In the genomic region with DNA sequence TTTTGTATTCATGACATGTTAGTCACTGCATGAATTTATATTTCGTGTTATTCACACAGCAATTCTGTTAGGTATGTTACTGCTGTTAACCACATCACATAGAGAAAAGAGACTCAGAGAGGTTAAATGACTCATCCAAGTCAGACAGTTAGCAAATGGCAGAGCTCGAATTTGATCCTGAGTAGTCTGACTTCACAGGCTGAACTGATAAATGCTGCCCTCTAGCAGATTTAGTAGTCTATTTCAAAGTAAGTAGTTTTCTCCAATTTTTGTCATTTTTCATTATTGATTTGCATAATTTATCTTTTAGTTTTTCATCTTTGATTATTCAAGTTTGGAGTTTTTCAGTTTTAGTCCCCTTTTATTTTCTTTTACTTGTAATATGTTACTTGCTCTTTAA, we compare ENCODE assay signal across 8 cellular contexts. TPM values are rescaled to one million over a fixed set of nuclear protein-coding genes. Genes with fewer than 3 reads are reported as not detected.
DNase-seq lines count a peak whose midpoint lies in the region; ATAC-seq and TF ChIP-seq lines count a peak whose summit lies in the region.

No MANE protein-coding gene starts in this region.

- no peak overlapping the region for H3K4me3 ChIP-seq in liver (ENCODE audit: low read depth in 1 of 3, low read length in 3 of 3)

- WGBS in liver: 60% methylated on average over 2 of the region's 2 CpGs

- no peak overlapping the region for H3K27ac ChIP-seq in liver (ENCODE audit: low read depth in 1 of 2, low read length in 2 of 2)

- H3K4me1 ChIP-seq in liver (ENCODE audit: control insufficient read depth in 4 of 4, insufficient read depth in 4 of 4, low read length in 3 of 4): peaks cover 0 to 2% (median 0%) of the 10 kb centered on the region in 4 donors

- no peak for TF ChIP-seq CTCF in liver (IDR thresholded peaks at IDR 0.05; ENCODE audit: low read depth, low read length, missing input control)

- H3K27me3 Mint-ChIP-seq in activated naive CD8-positive, alpha-beta T cell treated with anti-CD3 and anti-CD28 coated beads, Interleukin-2, amount 10 ng/mL, durations not matched to agents 7 days and 5 days: no peaks in the 10 kb centered on the region

- H3K4me1 Mint-ChIP-seq in activated naive CD8-positive, alpha-beta T cell treated with anti-CD3 and anti-CD28 coated beads, Interleukin-2, amount 10 ng/mL, durations not matched to agents 7 days and 5 days: peaks cover 5% of the 10 kb centered on the region

- TF ChIP-seq RAD21 in liver (IDR thresholded peaks at IDR 0.05): peak; percentile 36 to 51

- no peaks in the 10 kb centered on the region for H3K9me3 Mint-ChIP-seq in activated naive CD8-positive, alpha-beta T cell treated with anti-CD3 and anti-CD28 coated beads, Interleukin-2, amount 10 ng/mL, durations not matched to agents 7 days and 5 days

- POLR2A ChIA-PET in activated naive CD8-positive, alpha-beta T cell treated with anti-CD3 and anti-CD28 coated beads, Interleukin-2, amount 10 ng/mL, durations not matched to agents 7 days and 5 days (lab: Charles Lee): interaction anchor here (1.0 kb wide), 1 partner anchor 48 kb away, joined by 3 read pairs; no protein-coding TSS in a partner anchor

- H3K27ac Mint-ChIP-seq in activated naive CD8-positive, alpha-beta T cell treated with anti-CD3 and anti-CD28 coated beads, Interleukin-2, amount 10 ng/mL, durations not matched to agents 7 days and 5 days: no peak overlapping the region

- H3K4me3 Mint-ChIP-seq in activated naive CD8-positive, alpha-beta T cell treated with anti-CD3 and anti-CD28 coated beads, Interleukin-2, amount 10 ng/mL, durations not matched to agents 7 days and 5 days: no peak overlapping the region

- H3K36me3 ChIP-seq in liver (ENCODE audit: control insufficient read depth in 4 of 4, insufficient read depth in 3 of 4, low read depth in 1 of 4, low read length in 3 of 4): no peaks in the 10 kb centered on the region

- no peaks in the 10 kb centered on the region for H3K27me3 ChIP-seq in liver (ENCODE audit: control insufficient read depth in 4 of 4, insufficient read depth in 4 of 4, low read length in 3 of 4)

- H3K9me3 ChIP-seq in liver (ENCODE audit: control insufficient read depth in 4 of 4, low read length in 3 of 4): no peaks in the 10 kb centered on the region

- H3K36me3 Mint-ChIP-seq in activated naive CD8-positive, alpha-beta T cell treated with anti-CD3 and anti-CD28 coated beads, Interleukin-2, amount 10 ng/mL, durations not matched to agents 7 days and 5 days: peaks cover 5% of the 10 kb centered on the region

- DNase-seq in DMS 273 treated with DMSO at 0.1 percent for 48 hours (lab: John Stamatoyannopoulos, UW) (peak; percentile 8), NCI-H446 (lab: John Stamatoyannopoulos, UW) (peak; percentile 8 to 53), GOT3 (lab: John Stamatoyannopoulos, UW) (no peak), NCI-H2107 treated with DMSO at 0.1 percent for 48 hours (lab: John Stamatoyannopoulos, UW; ENCODE audit: unreplicated experiment) (no peak)
- no peak for DNase-seq in activated naive CD8-positive, alpha-beta T cell treated with anti-CD3 and anti-CD28 coated beads, Interleukin-2, amount 10 ng/mL, durations not matched to agents 7 days and 5 days

- ATAC-seq in GM18907 (IDR thresholded peaks at IDR 0.05; ENCODE audit: unreplicated experiment) (peak; percentile 97), HG03039 (IDR thresholded peaks at IDR 0.05; ENCODE audit: unreplicated experiment) (peak; percentile 99)
- ATAC-seq in activated naive CD8-positive, alpha-beta T cell treated with anti-CD3 and anti-CD28 coated beads, Interleukin-2, amount 10 ng/mL, durations not matched to agents 7 days and 5 days (ENCODE audit: low read depth): peak; percentile 100

- H3K9ac ChIP-seq in liver (ENCODE audit: low read depth in 1 of 2, low read length in 2 of 2): no peak overlapping the region

TF ChIP-seq in liver, 16 proteins besides CTCF, POLR2A, EP300 and RAD21:
- no peak for TF ChIP-seq HNF4G (IDR thresholded peaks at IDR 0.05)
- no peak for TF ChIP-seq SP1 (IDR thresholded peaks at IDR 0.05)
- peak; percentile 50 to 74 for TF ChIP-seq JUND (IDR thresholded peaks at IDR 0.05)
- TF ChIP-seq FOXA1 (IDR thresholded peaks at IDR 0.05): no peak
- TF ChIP-seq, protein P1, sequence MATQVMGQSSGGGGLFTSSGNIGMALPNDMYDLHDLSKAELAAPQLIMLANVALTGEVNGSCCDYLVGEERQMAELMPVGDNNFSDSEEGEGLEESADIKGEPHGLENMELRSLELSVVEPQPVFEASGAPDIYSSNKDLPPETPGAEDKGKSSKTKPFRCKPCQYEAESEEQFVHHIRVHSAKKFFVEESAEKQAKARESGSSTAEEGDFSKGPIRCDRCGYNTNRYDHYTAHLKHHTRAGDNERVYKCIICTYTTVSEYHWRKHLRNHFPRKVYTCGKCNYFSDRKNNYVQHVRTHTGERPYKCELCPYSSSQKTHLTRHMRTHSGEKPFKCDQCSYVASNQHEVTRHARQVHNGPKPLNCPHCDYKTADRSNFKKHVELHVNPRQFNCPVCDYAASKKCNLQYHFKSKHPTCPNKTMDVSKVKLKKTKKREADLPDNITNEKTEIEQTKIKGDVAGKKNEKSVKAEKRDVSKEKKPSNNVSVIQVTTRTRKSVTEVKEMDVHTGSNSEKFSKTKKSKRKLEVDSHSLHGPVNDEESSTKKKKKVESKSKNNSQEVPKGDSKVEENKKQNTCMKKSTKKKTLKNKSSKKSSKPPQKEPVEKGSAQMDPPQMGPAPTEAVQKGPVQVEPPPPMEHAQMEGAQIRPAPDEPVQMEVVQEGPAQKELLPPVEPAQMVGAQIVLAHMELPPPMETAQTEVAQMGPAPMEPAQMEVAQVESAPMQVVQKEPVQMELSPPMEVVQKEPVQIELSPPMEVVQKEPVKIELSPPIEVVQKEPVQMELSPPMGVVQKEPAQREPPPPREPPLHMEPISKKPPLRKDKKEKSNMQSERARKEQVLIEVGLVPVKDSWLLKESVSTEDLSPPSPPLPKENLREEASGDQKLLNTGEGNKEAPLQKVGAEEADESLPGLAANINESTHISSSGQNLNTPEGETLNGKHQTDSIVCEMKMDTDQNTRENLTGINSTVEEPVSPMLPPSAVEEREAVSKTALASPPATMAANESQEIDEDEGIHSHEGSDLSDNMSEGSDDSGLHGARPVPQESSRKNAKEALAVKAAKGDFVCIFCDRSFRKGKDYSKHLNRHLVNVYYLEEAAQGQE (IDR thresholded peaks at IDR 0.05): no peak
- TF ChIP-seq RXRA (IDR thresholded peaks at IDR 0.05): no peak
- TF ChIP-seq HNF4A (conservative IDR thresholded peaks at IDR 0.05): no peak
- TF ChIP-seq, protein P2, sequence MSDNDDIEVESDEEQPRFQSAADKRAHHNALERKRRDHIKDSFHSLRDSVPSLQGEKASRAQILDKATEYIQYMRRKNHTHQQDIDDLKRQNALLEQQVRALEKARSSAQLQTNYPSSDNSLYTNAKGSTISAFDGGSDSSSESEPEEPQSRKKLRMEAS (IDR thresholded peaks at IDR 0.05): no peak
- TF ChIP-seq TAF1 (conservative IDR thresholded peaks at IDR 0.05): no peak
- TF ChIP-seq GABPA (IDR thresholded peaks at IDR 0.05 in 1 of 2, conservative IDR thresholded peaks at IDR 0.05 in 1 of 2): no peak
- TF ChIP-seq FOXA2 (IDR thresholded peaks at IDR 0.05): no peak
- TF ChIP-seq, protein P3, sequence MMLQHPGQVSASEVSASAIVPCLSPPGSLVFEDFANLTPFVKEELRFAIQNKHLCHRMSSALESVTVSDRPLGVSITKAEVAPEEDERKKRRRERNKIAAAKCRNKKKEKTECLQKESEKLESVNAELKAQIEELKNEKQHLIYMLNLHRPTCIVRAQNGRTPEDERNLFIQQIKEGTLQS (IDR thresholded peaks at IDR 0.05): peak; percentile 36
- TF ChIP-seq NR2F2 (IDR thresholded peaks at IDR 0.05): no peak

RNA-seq across cellular contexts. Expression of a gene that starts 58.3 kb away (rescaled TPM):
- 10 to 100 TPM; 42.8 to 43.1 TPM for total RNA-seq in activated naive CD8-positive, alpha-beta T cell treated with anti-CD3 and anti-CD28 coated beads, Interleukin-2, amount 10 ng/mL, durations not matched to agents 7 days and 5 days
- 10 to 100 TPM; 19.8 to 26.6 TPM for total RNA-seq in liver
- 1 to 10 TPM; 4.5 to 6.5 TPM for polyA plus RNA-seq in liver

Comparison
In these comparisons a context has a peak if more than half of its experiments do, and no peak if none do; other contexts are left out.
1. DNase-seq: peak in DMS 273 treated with DMSO at 0.1 percent for 48 hours (single experiment) and NCI-H446 (2 of 2); none in activated naive CD8-positive, alpha-beta T cell treated with anti-CD3 and anti-CD28 coated beads, Interleukin-2, amount 10 ng/mL, durations not matched to agents 7 days and 5 days (single experiment), GOT3 (single experiment) and NCI-H2107 treated with DMSO at 0.1 percent for 48 hours (single experiment).
2. Peak in every context shown above with its lines, with median percentiles within 50 percentile points of each other: ATAC-seq.